In genomic region chr2:156903335-156903734, GRCh38 we compare ENCODE assay signal across 14 cellular contexts.
"Had no signal": no experiment of that assay in that cellular context is flagged by ENCODE, and none has a peak within 500 bp of the region (broad histone marks: within the 10 kb centered on the region; RNA-seq: fewer than 3 reads in every experiment).

No MANE protein-coding gene starts in this region.

- H3K27me3 ChIP-seq: ascending aorta, cardiac muscle cell, esophagus squamous epithelium, gastrocnemius medialis, stomach had no signal

- DNase-seq: activated CD4-positive, alpha-beta T cell treated with anti-CD3 and anti-CD28 coated beads, Interleukin-2, amount 50 U/mL, for 4 hours; activated effector memory CD4-positive, alpha-beta T cell treated with anti-CD3 and anti-CD28 coated beads, Interleukin-2, amount 50 U/mL, for 16 hours; activated naive CD8-positive, alpha-beta T cell treated with anti-CD3 and anti-CD28 coated beads, Interleukin-2, amount 10 ng/mL, durations not matched to agents 7 days and 5 days; activated T-cell treated with anti-CD3 and anti-CD28 coated beads, Interleukin-2, amount 50 U/mL, for 4 hours; esophagus squamous epithelium; gastrocnemius medialis; kidney; left ventricle myocardium superior; stimulated activated CD4-positive, alpha-beta T cell treated with anti-CD3 and anti-CD28 coated beads, Interleukin-4, amount 100 ng/mL, for 4 hours; stomach had no signal

- H3K4me1 ChIP-seq: ascending aorta, esophagus squamous epithelium, gastrocnemius medialis, stomach had no signal

- H3K4me3 ChIP-seq: ascending aorta, cardiac muscle cell, esophagus squamous epithelium, gastrocnemius medialis, stomach, thoracic aorta had no signal

- H3K9me3 ChIP-seq: ascending aorta, esophagus squamous epithelium, gastrocnemius medialis, stomach, thoracic aorta had no signal

- H3K27ac ChIP-seq: ascending aorta, cardiac muscle cell, esophagus squamous epithelium, gastrocnemius medialis, stomach, thoracic aorta had no signal

- H3K36me3 ChIP-seq: ascending aorta, cardiac muscle cell, esophagus squamous epithelium, gastrocnemius medialis, stomach, thoracic aorta had no signal

- ATAC-seq: activated CD4-positive, CD25-positive, alpha-beta regulatory T cell treated with anti-CD3 and anti-CD28 coated beads, Interleukin-2, amount 50 U/mL, for 24 hours; activated T-cell treated with anti-CD3 and anti-CD28 coated beads, Interleukin-2, amount 50 U/mL, for 4 hours; gastrocnemius medialis; left ventricle myocardium superior had no signal
